22 cellular contexts compared by ENCODE assay signal in genomic region chr4:174663254-174663653, GRCh38.
DNase-seq lines count a peak whose midpoint lies in the region; ATAC-seq and TF ChIP-seq lines count a peak whose summit lies in the region.
"Had no signal": no experiment of that assay in that cellular context is flagged by ENCODE, and none has a peak within 500 bp of the region (broad histone marks: within the 10 kb centered on the region; RNA-seq: fewer than 3 reads in every experiment).

No MANE protein-coding gene starts in this region.

- H3K9me3 ChIP-seq in RWPE2 (ENCODE audit: severe bottlenecking) (no peaks in the 10 kb centered on the region), suprapubic skin (no peaks in the 10 kb centered on the region)
- H3K9me3 ChIP-seq: body of pancreas, gastrocnemius medialis, lower lobe of right lung, sigmoid colon, SJSA1 had no signal

- H3K27ac ChIP-seq in RWPE2 (ENCODE audit: poor library complexity, severe bottlenecking), result no peak overlapping the region
- no peak overlapping the region for H3K27ac ChIP-seq in suprapubic skin
- H3K27ac ChIP-seq: body of pancreas, gastrocnemius medialis, lower lobe of right lung, sigmoid colon, SJSA1 had no signal

- H3K4me1 ChIP-seq in RWPE2 (ENCODE audit: insufficient read depth, poor library complexity, severe bottlenecking) (no peaks in the 10 kb centered on the region), suprapubic skin (peaks cover 4% of the 10 kb centered on the region)
- H3K4me1 ChIP-seq: body of pancreas, gastrocnemius medialis, lower lobe of right lung, sigmoid colon, SJSA1 had no signal

- ATAC-seq in RWPE2 (ENCODE audit: low read depth), result peak; percentile 58; the same call in 1 of the 3 replicates
- ATAC-seq: activated CD8-positive, alpha-beta memory T cell treated with anti-CD3 and anti-CD28 coated beads, Interleukin-2, amount 10 ng/mL, durations not matched to agents 7 days and 5 days; body of pancreas; CD8-positive, alpha-beta T cell; gastrocnemius medialis; GM12878; lower lobe of right lung; T-helper 17 cell had no signal

- DNase-seq in GM04503 (ENCODE audit: low read depth) (peak; percentile 18), RWPE2 (ENCODE audit: low spot score) (no peak), dedifferentiated amniotic fluid mesenchymal stem cell (ENCODE audit: extremely low spot score) (peak; percentile 31), non-pigmented ciliary epithelial cell (ENCODE audit: low read depth) (peak; percentile 19), SHP77 (lab: John Stamatoyannopoulos, UW) (no peak), T1000 (lab: John Stamatoyannopoulos, UW) (no peak), suprapubic skin (ENCODE audit: low spot score in 2 of 2) (no peak)
- DNase-seq: activated CD4-positive, alpha-beta T cell treated with anti-CD3 and anti-CD28 coated beads, Interleukin-2, amount 10 ng/mL, durations not matched to agents 7 days and 5 days; activated CD8-positive, alpha-beta memory T cell treated with anti-CD3 and anti-CD28 coated beads, Interleukin-2, amount 10 ng/mL, durations not matched to agents 7 days and 5 days; activated naive CD4-positive, alpha-beta T cell treated with anti-CD3 and anti-CD28 coated beads, Interleukin-2, amount 50 U/mL, for 16 hours; AML-193; body of pancreas; CD8-positive, alpha-beta T cell; gastrocnemius medialis; GF-D8; kidney; lower lobe of right lung; NCI-H2081 treated with DMSO at 0.1 percent for 48 hours; sigmoid colon; T-helper 17 cell had no signal

- 60% methylated on average over 3 of the region's 3 CpGs for WGBS in suprapubic skin

- no peaks in the 10 kb centered on the region for H3K27me3 ChIP-seq in RWPE2 (ENCODE audit: insufficient read depth, poor library complexity, severe bottlenecking)
- no peaks in the 10 kb centered on the region for H3K27me3 ChIP-seq in suprapubic skin
- H3K27me3 ChIP-seq: body of pancreas, gastrocnemius medialis, sigmoid colon had no signal

- H3K4me3 ChIP-seq in RWPE2 (ENCODE audit: severe bottlenecking) (no peak overlapping the region), suprapubic skin (no peak overlapping the region)
- H3K4me3 ChIP-seq: body of pancreas, gastrocnemius medialis, GM12878, lower lobe of right lung, sigmoid colon, SJSA1 had no signal

- no peak for TF ChIP-seq CTCF in RWPE2 (IDR thresholded peaks at IDR 0.05; ENCODE audit: poor library complexity, severe bottlenecking)
- no peak for TF ChIP-seq CTCF in suprapubic skin (IDR thresholded peaks at IDR 0.05)

- TF ChIP-seq POLR2A in suprapubic skin (IDR thresholded peaks at IDR 0.05), result no peak

- H3K36me3 ChIP-seq in RWPE2 (ENCODE audit: low read depth) (no peaks in the 10 kb centered on the region), suprapubic skin (no peaks in the 10 kb centered on the region)
- H3K36me3 ChIP-seq: gastrocnemius medialis, lower lobe of right lung, sigmoid colon, SJSA1 had no signal

- no peak for TF ChIP-seq EP300 in suprapubic skin (IDR thresholded peaks at IDR 0.05)

Comparison
In these comparisons a context has a peak if more than half of its experiments do, and no peak if none do; other contexts are left out.
1. DNase-seq: peak in GM04503 (single experiment), dedifferentiated amniotic fluid mesenchymal stem cell (single experiment) and non-pigmented ciliary epithelial cell (single experiment); none in RWPE2 (single experiment), SHP77 (0 of 2), T1000 (single experiment) and suprapubic skin (0 of 2).